ENCODE assay signal across 13 cellular contexts in genomic region chr18:10035306-10035991, GRCh38.
DNase-seq lines count a peak whose midpoint lies in the region; ATAC-seq, FAIRE-seq and TF ChIP-seq lines count a peak whose summit lies in the region.
"Had no signal": no experiment of that assay in that cellular context is flagged by ENCODE, and none has a peak within 500 bp of the region (broad histone marks: within the 10 kb centered on the region; RNA-seq: fewer than 3 reads in every experiment).

No MANE protein-coding gene starts in this region.

- H3K4me1 ChIP-seq in RWPE2 (ENCODE audit: insufficient read depth, poor library complexity, severe bottlenecking) (peaks cover 19% of the 10 kb centered on the region), keratinocyte (ENCODE audit: control insufficient read depth, extremely low read depth, insufficient read depth, low read length) (peaks cover 24% of the 10 kb centered on the region), tibial nerve (peaks cover 0 to 26% (median 12%) of the 10 kb centered on the region in 4 donors), spleen (peaks cover 6 to 24% (median 17%) of the 10 kb centered on the region in 6 donors)

- peak overlapping the region; percentile 78 for H2AFZ ChIP-seq in keratinocyte (ENCODE audit: control insufficient read depth, low read length)

- peak overlapping the region; percentile 82 for H3K4me2 ChIP-seq in keratinocyte (ENCODE audit: control insufficient read depth, extremely low read depth, insufficient read depth, low read depth, low read length)

- no peaks in the 10 kb centered on the region for H4K20me1 ChIP-seq in keratinocyte (ENCODE audit: control insufficient read depth, extremely low read depth, insufficient read depth, low read length)

- no peak for TF ChIP-seq EP300 in tibial nerve (IDR thresholded peaks at IDR 0.05)

- dilution Hi-C loops in keratinocyte (cut with MboI; ENCODE audit: extremely low pct_ligation_motif_present, low sequenced_read_pairs) = no loop called here

- H3K36me3 ChIP-seq in H7 (replicated peaks; ENCODE audit: control insufficient read depth, insufficient read depth, low read length) (no peaks in the 10 kb centered on the region), RWPE2 (ENCODE audit: low read depth) (no peaks in the 10 kb centered on the region), keratinocyte (ENCODE audit: control insufficient read depth in 2 of 2, extremely low read depth in 1 of 2, insufficient read depth in 2 of 2, low read length in 2 of 2) (no peaks in the 10 kb centered on the region), tibial nerve (no peaks in the 10 kb centered on the region), spleen (no peaks in the 10 kb centered on the region)
- H3K36me3 ChIP-seq: ovary had no signal

- H3K27ac ChIP-seq in RWPE2 (ENCODE audit: poor library complexity, severe bottlenecking) = peak overlapping the region; percentile 72
- peak overlapping the region; percentile 78 for H3K27ac ChIP-seq in keratinocyte (ENCODE audit: control insufficient read depth, insufficient read depth, low read length)
- peak overlapping the region in 3 of 4 donors; percentile 13 to 51 (median 33) for H3K27ac ChIP-seq in tibial nerve
- peak overlapping the region in 3 of 8 donors; percentile 21 to 43 (median 26) for H3K27ac ChIP-seq in spleen
- H3K27ac ChIP-seq: ovary had no signal

- H3K27me3 ChIP-seq in H7 (ENCODE audit: control insufficient read depth, insufficient read depth, low read length) (no peaks in the 10 kb centered on the region), RWPE2 (ENCODE audit: insufficient read depth, poor library complexity, severe bottlenecking) (no peaks in the 10 kb centered on the region), keratinocyte (ENCODE audit: control insufficient read depth, extremely low read depth, insufficient read depth, low read length) (no peaks in the 10 kb centered on the region), tibial nerve (no peaks in the 10 kb centered on the region), spleen (replicated peaks in 1 of 7) (peaks cover 0 to 9% (median 0%) of the 10 kb centered on the region in 7 donors)
- H3K27me3 ChIP-seq: ovary had no signal

- intact Hi-C loops in spleen (cut with DNase I; ENCODE audit: low total_unique reads) = no loop called here

- WGBS in tibial nerve, 2 donors = 67 to 68% methylated on average over 11 of the region's 11 CpGs
- 76 to 90% (median 87%) methylated on average over 11 of the region's 11 CpGs for WGBS in spleen, 5 donors

- DNase-seq in H7 (peak; percentile 35), RWPE2 (ENCODE audit: low spot score) (no peak), keratinocyte (ENCODE audit: low read depth, low spot score) (peak; percentile 58), tibial nerve (ENCODE audit: low spot score in 2 of 2) (no peak), NOMO-1 (lab: John Stamatoyannopoulos, UW; ENCODE audit: unreplicated experiment in 2 of 2) (no peak), spleen (no peak)
- DNase-seq: activated T-cell treated with anti-CD3 and anti-CD28 coated beads, Interleukin-2, amount 50 U/mL, for 48 hours; NCI-H1694; ovary had no signal

- peak overlapping the region; percentile 61 for H3K9ac ChIP-seq in keratinocyte (ENCODE audit: control insufficient read depth, extremely low read depth, insufficient read depth, low read length)

- H3K9me1 ChIP-seq in keratinocyte (ENCODE audit: control insufficient read depth, extremely low read depth, insufficient read depth, low read length) = no peaks in the 10 kb centered on the region

- ATAC-seq in RWPE2 (ENCODE audit: low read depth) (peak; percentile 87), HG03159 (IDR thresholded peaks at IDR 0.05; ENCODE audit: unreplicated experiment) (no peak)
- ATAC-seq: left lobe of liver, WTC11 had no signal

- FAIRE-seq in keratinocyte (lab: Jason Lieb, UNC) = peak; percentile 95
- FAIRE-seq: G401.6 had no signal

- no peak overlapping the region for H3K4me3 ChIP-seq in H7 (ENCODE audit: insufficient read depth, low read depth, low read length)
- H3K4me3 ChIP-seq in RWPE2 (ENCODE audit: severe bottlenecking) = no peak overlapping the region
- H3K4me3 ChIP-seq in keratinocyte (ENCODE audit: control insufficient read depth in 2 of 3, extremely low read depth in 1 of 3, insufficient read depth in 2 of 3, low read depth in 1 of 3, low read length in 3 of 3) = peak overlapping the region in 1 of 3 experiments; percentile 38
- no peak overlapping the region for H3K4me3 ChIP-seq in tibial nerve
- no peak overlapping the region for H3K4me3 ChIP-seq in spleen
- H3K4me3 ChIP-seq: ovary had no signal

- TF ChIP-seq POLR2A in tibial nerve (IDR thresholded peaks at IDR 0.05) (no peak), spleen (IDR thresholded peaks at IDR 0.05) (no peak)

- no peak for TF ChIP-seq CTCF in RWPE2 (IDR thresholded peaks at IDR 0.05; ENCODE audit: poor library complexity, severe bottlenecking)
- no peak for TF ChIP-seq CTCF in keratinocyte (optimal IDR thresholded peaks at IDR 0.05 in 1 of 3, IDR thresholded peaks at IDR 0.05 in 1 of 3, conservative IDR thresholded peaks at IDR 0.05 in 1 of 3; ENCODE audit: extremely low read depth in 1 of 3, insufficient read depth in 2 of 3, low read length in 3 of 3)
- TF ChIP-seq CTCF in tibial nerve (IDR thresholded peaks at IDR 0.05) = no peak
- TF ChIP-seq CTCF in spleen (IDR thresholded peaks at IDR 0.05 in 8 of 11, conservative IDR thresholded peaks at IDR 0.05 in 3 of 11) = no peak

- no peaks in the 10 kb centered on the region for H3K79me2 ChIP-seq in keratinocyte (ENCODE audit: control insufficient read depth, insufficient read depth, low read length)

- H3K9me3 ChIP-seq in RWPE2 (ENCODE audit: severe bottlenecking) = no peaks in the 10 kb centered on the region
- H3K9me3 ChIP-seq in keratinocyte (ENCODE audit: control insufficient read depth, low read depth, low read length) = no peaks in the 10 kb centered on the region
- no peaks in the 10 kb centered on the region for H3K9me3 ChIP-seq in tibial nerve
- H3K9me3 ChIP-seq in spleen = no peaks in the 10 kb centered on the region
- H3K9me3 ChIP-seq: ovary had no signal

Comparison
In these comparisons a context has a peak if more than half of its experiments do, and no peak if none do; other contexts are left out.
1. DNase-seq: peak in H7 (single experiment) and keratinocyte (single experiment); none in RWPE2 (single experiment), tibial nerve (0 of 2), NOMO-1 (0 of 2) and spleen (single experiment).